In genomic region chr16:88759245-88759975, GRCh38 we compare ENCODE assay signal across 7 cellular contexts. TPM values are rescaled to one million over a fixed set of nuclear protein-coding genes. Genes with fewer than 3 reads are reported as not detected.
DNase-seq lines count a peak whose midpoint lies in the region; ATAC-seq, FAIRE-seq and TF ChIP-seq lines count a peak whose summit lies in the region.
"Had no signal": no experiment of that assay in that cellular context is flagged by ENCODE, and none has a peak within 500 bp of the region (broad histone marks: within the 10 kb centered on the region; RNA-seq: fewer than 3 reads in every experiment).

No MANE protein-coding gene starts in this region.

- no peak overlapping the region for H3K9ac ChIP-seq in endothelial cell of umbilical vein (replicated peaks; ENCODE audit: extremely low read depth, insufficient read depth, low read length)

- no peak overlapping the region for H3K4me2 ChIP-seq in endothelial cell of umbilical vein (ENCODE audit: insufficient read depth, low read length)

- H3K36me3 ChIP-seq in endothelial cell of umbilical vein (ENCODE audit: control insufficient read depth in 2 of 2, extremely low read depth in 1 of 2, insufficient read depth in 2 of 2, low read length in 2 of 2) (peaks cover 0 to 12% of the 10 kb centered on the region in 2 experiments), stomach (peaks cover 0 to 21% (median 2%) of the 10 kb centered on the region in 4 donors)

- H3K27ac ChIP-seq in endothelial cell of umbilical vein (ENCODE audit: insufficient read depth, low read depth, low read length) (no peak overlapping the region), stomach (peak overlapping the region; percentile 16 to 84 (median 69))
- H3K27ac ChIP-seq: epithelial cell of prostate had no signal

- CTCF ChIA-PET in endothelial cell of umbilical vein (lab: Charles Lee): interaction anchor here (0.8 to 3.6 kb wide), 5 partner anchors 16 to 52 kb away, joined by 3 to 15 read pairs (median 4); partner anchors contain the start of genes APRT and PIEZO1

- peak; percentile 60 for FAIRE-seq in endothelial cell of umbilical vein (lab: Jason Lieb, UNC)

- intact Hi-C loops in endothelial cell of umbilical vein (cut with micrococcal nuclease) (no loop called here), stomach (cut with DNase I; ENCODE audit: low total_unique reads) (no loop called here)

- no peak overlapping the region for H2AFZ ChIP-seq in endothelial cell of umbilical vein (ENCODE audit: low read depth, low read length)

- H3K4me3 ChIP-seq in endothelial cell of umbilical vein (replicated peaks in 1 of 3; ENCODE audit: insufficient read depth in 1 of 3, low read depth in 1 of 3, low read length in 3 of 3) (no peak overlapping the region), stomach (peak overlapping the region in 3 of 4 donors; percentile 0 to 23 (median 17))

- ATAC-seq in GM19035 (IDR thresholded peaks at IDR 0.05; ENCODE audit: unreplicated experiment): no peak

- DNase-seq in NCI-H510A treated with DMSO at 0.1 percent for 48 hours (lab: John Stamatoyannopoulos, UW): peak; percentile 67
- DNase-seq in NCI-H510A (lab: John Stamatoyannopoulos, UW): no peak
- DNase-seq in endothelial cell of umbilical vein (ENCODE audit: low read depth, low spot score): peak; percentile 26
- DNase-seq in stomach: peak; percentile 55
- no peak for DNase-seq in GM10266 (ENCODE audit: extremely low spot score)

- TF ChIP-seq POLR2A in endothelial cell of umbilical vein (IDR thresholded peaks at IDR 0.05; ENCODE audit: low read depth, low read length) (no peak), stomach (IDR thresholded peaks at IDR 0.05) (no peak)

- 39 to 59% (median 54%) methylated on average over 21 to 26 of the region's 26 CpGs for WGBS in stomach, 5 donors

- H3K4me1 ChIP-seq in endothelial cell of umbilical vein (ENCODE audit: control insufficient read depth, extremely low read depth, insufficient read depth, low read length) (peaks cover 9% of the 10 kb centered on the region), stomach (peaks cover 40 to 79% (median 62%) of the 10 kb centered on the region in 4 donors)

- no TSS peak for BruUV-seq in endothelial cell of umbilical vein (replicated peaks; lab: Mats Ljungman, UMichigan)

- no peaks in the 10 kb centered on the region for H4K20me1 ChIP-seq in endothelial cell of umbilical vein (replicated peaks; ENCODE audit: control insufficient read depth, extremely low read depth, insufficient read depth, low read length)

- H3K27me3 ChIP-seq in endothelial cell of umbilical vein (ENCODE audit: control insufficient read depth in 2 of 2, insufficient read depth in 2 of 2, low read length in 2 of 2) (no peaks in the 10 kb centered on the region), stomach (no peaks in the 10 kb centered on the region)

- no peak for TF ChIP-seq EP300 in stomach (IDR thresholded peaks at IDR 0.05)

- dilution Hi-C loops in endothelial cell of umbilical vein (cut with MboI; ENCODE audit: extremely low pct_ligation_motif_present, low sequenced_read_pairs): no loop called here

- H3K79me2 ChIP-seq in endothelial cell of umbilical vein (ENCODE audit: control insufficient read depth, insufficient read depth, low read length): peaks cover 92% of the 10 kb centered on the region

- no peaks in the 10 kb centered on the region for H3K9me1 ChIP-seq in endothelial cell of umbilical vein (replicated peaks; ENCODE audit: control insufficient read depth, extremely low read depth, insufficient read depth, low read length)

- no peaks in the 10 kb centered on the region for H3K9me3 ChIP-seq in endothelial cell of umbilical vein (replicated peaks; ENCODE audit: control insufficient read depth, insufficient read depth, low read length)
- H3K9me3 ChIP-seq in stomach: no peaks in the 10 kb centered on the region

- POLR2A ChIA-PET in endothelial cell of umbilical vein (lab: Charles Lee): no interaction called here

- TF ChIP-seq CTCF in endothelial cell of umbilical vein (IDR thresholded peaks at IDR 0.05; ENCODE audit: extremely low read depth in 1 of 2, insufficient read depth in 1 of 2, low read depth in 1 of 2, low read length in 2 of 2) (no peak), stomach (IDR thresholded peaks at IDR 0.05) (peak in 1 of 7 experiments; percentile 10), GM10266 (IDR thresholded peaks at IDR 0.05; ENCODE audit: control insufficient read depth, insufficient read depth, low read depth, missing control alignments) (no peak)

TF ChIP-seq in endothelial cell of umbilical vein, 7 proteins besides CTCF, POLR2A, EP300 and RAD21 (continues in another document):
- no peak for TF ChIP-seq MAX (IDR thresholded peaks at IDR 0.05; ENCODE audit: insufficient read depth, insufficient read length)
- TF ChIP-seq POLR2AphosphoS5 (IDR thresholded peaks at IDR 0.05; ENCODE audit: insufficient read depth, low read depth, low read length): no peak
- no peak for TF ChIP-seq FOS (IDR thresholded peaks at IDR 0.05; ENCODE audit: borderline replicate concordance, insufficient read depth, low read length)
- no peak for TF ChIP-seq GATA2 (IDR thresholded peaks at IDR 0.05; ENCODE audit: insufficient read depth, insufficient read length, low read depth, low read length)
- no peak for TF ChIP-seq JUN (IDR thresholded peaks at IDR 0.05; ENCODE audit: borderline replicate concordance, insufficient read depth, insufficient read length, low read depth)
- no peak for TF ChIP-seq MYC (IDR thresholded peaks at IDR 0.05; ENCODE audit: low read depth, low read length)

RNA-seq across cellular contexts. Expression of gene PIEZO1, which starts 25.6 kb away (rescaled TPM):
- total RNA-seq in endothelial cell of umbilical vein: 306 and 322 TPM in 2 replicates
- 298 and 393 TPM in 2 replicates for polyA plus RNA-seq in endothelial cell of umbilical vein
- polyA plus RNA-seq in endothelial cell of umbilical vein (2011; cell fraction: cytosol; rRNA removed): 224 and 318 TPM in 2 replicates
- 848 and 1,004 TPM in 2 replicates for polyA plus RNA-seq in endothelial cell of umbilical vein (2011; cell fraction: nucleus; rRNA removed)
- 214 and 360 TPM in 2 replicates for polyA plus RNA-seq in endothelial cell of umbilical vein (2012)
- 294 and 363 TPM in 2 replicates for polyA minus RNA-seq in endothelial cell of umbilical vein
- polyA minus RNA-seq in endothelial cell of umbilical vein (2011; cell fraction: cytosol; rRNA and poly(A)+ RNA removed): 47.3 TPM
- 270 and 364 TPM in 2 replicates for polyA minus RNA-seq in endothelial cell of umbilical vein (2011; cell fraction: nucleus; rRNA and poly(A)+ RNA removed)
- total RNA-seq in stomach: 100 to 1,000 TPM in 4 of 5 donors, 10 to 100 TPM in 1; 81.7 to 171 (median 128) TPM
- polyA plus RNA-seq in stomach: 100 to 1,000 TPM in 1 of 3 donors, 10 to 100 TPM in 2; 43.7 to 153 (median 49.1) TPM

RNA-seq across cellular contexts. Expression of gene CDT1, which starts 44.2 kb away (rescaled TPM):
- 26.5 and 30.6 TPM in 2 replicates for total RNA-seq in endothelial cell of umbilical vein
- polyA plus RNA-seq in endothelial cell of umbilical vein: 15.6 and 19.3 TPM in 2 replicates
- polyA plus RNA-seq in endothelial cell of umbilical vein (2011; cell fraction: cytosol; rRNA removed): 14.3 and 19.4 TPM in 2 replicates
- 11.5 and 12.3 TPM in 2 replicates for polyA plus RNA-seq in endothelial cell of umbilical vein (2011; cell fraction: nucleus; rRNA removed)
- 6.7 and 8.2 TPM in 2 replicates for polyA plus RNA-seq in endothelial cell of umbilical vein (2012)
- polyA minus RNA-seq in endothelial cell of umbilical vein: 5.6 and 9.8 TPM in 2 replicates
- 96.4 TPM for polyA minus RNA-seq in endothelial cell of umbilical vein (2011; cell fraction: cytosol; rRNA and poly(A)+ RNA removed)
- polyA minus RNA-seq in endothelial cell of umbilical vein (2011; cell fraction: nucleus; rRNA and poly(A)+ RNA removed): 4.5 and 8.7 TPM in 2 replicates
- 100 to 1,000 TPM in 1 of 5 donors, 10 to 100 TPM in 1, 1 to 10 TPM in 3; 1.5 to 147 (median 8.7) TPM for total RNA-seq in stomach
- 1 to 10 TPM; 3.2 to 5.2 (median 4.1) TPM for polyA plus RNA-seq in stomach

RNA-seq across cellular contexts. Expression of gene APRT, which starts 52.3 kb away (rescaled TPM):
- total RNA-seq in endothelial cell of umbilical vein (148 and 152 TPM in 2 replicates), stomach (100 to 1,000 TPM in 2 of 5 donors, 10 to 100 TPM in 3; 18.1 to 340 (median 85.3) TPM)
- polyA plus RNA-seq in endothelial cell of umbilical vein (143 and 179 TPM in 2 replicates), stomach (100 to 1,000 TPM; 224 to 250 (median 241) TPM)
- 95.1 and 129 TPM in 2 replicates for polyA plus RNA-seq in endothelial cell of umbilical vein (2011; cell fraction: cytosol; rRNA removed)
- polyA plus RNA-seq in endothelial cell of umbilical vein (2011; cell fraction: nucleus; rRNA removed): 76.5 and 81.0 TPM in 2 replicates
- polyA plus RNA-seq in endothelial cell of umbilical vein (2012): 172 and 240 TPM in 2 replicates
- polyA minus RNA-seq in endothelial cell of umbilical vein: 35.0 and 35.7 TPM in 2 replicates
- polyA minus RNA-seq in endothelial cell of umbilical vein (2011; cell fraction: cytosol; rRNA and poly(A)+ RNA removed): 133 TPM
- 16.2 and 27.3 TPM in 2 replicates for polyA minus RNA-seq in endothelial cell of umbilical vein (2011; cell fraction: nucleus; rRNA and poly(A)+ RNA removed)

RNA-seq across cellular contexts. Expression of gene CTU2, which starts 53.1 kb away (rescaled TPM):
- 33.7 and 37.5 TPM in 2 replicates for total RNA-seq in endothelial cell of umbilical vein
- 26.1 and 30.8 TPM in 2 replicates for polyA plus RNA-seq in endothelial cell of umbilical vein
- 14.6 and 19.2 TPM in 2 replicates for polyA plus RNA-seq in endothelial cell of umbilical vein (2011; cell fraction: cytosol; rRNA removed)
- 35.9 and 36.8 TPM in 2 replicates for polyA plus RNA-seq in endothelial cell of umbilical vein (2011; cell fraction: nucleus; rRNA removed)
- polyA plus RNA-seq in endothelial cell of umbilical vein (2012): 19.1 and 27.5 TPM in 2 replicates
- polyA minus RNA-seq in endothelial cell of umbilical vein: 11.6 and 15.6 TPM in 2 replicates
- polyA minus RNA-seq in endothelial cell of umbilical vein (2011; cell fraction: cytosol; rRNA and poly(A)+ RNA removed): 27.9 TPM
- 10.3 and 15.4 TPM in 2 replicates for polyA minus RNA-seq in endothelial cell of umbilical vein (2011; cell fraction: nucleus; rRNA and poly(A)+ RNA removed)
- total RNA-seq in stomach: 10 to 100 TPM in 3 of 5 donors, 1 to 10 TPM in 2; 1.8 to 53.3 (median 11.2) TPM
- 10 to 100 TPM; 13.4 to 21.6 (median 16.1) TPM for polyA plus RNA-seq in stomach

RNA-seq across cellular contexts. Expression of gene RNF166, which starts 53.2 kb away (rescaled TPM):
- total RNA-seq in endothelial cell of umbilical vein (38.8 and 41.8 TPM in 2 replicates), stomach (10 to 100 TPM in 4 of 5 donors, 1 to 10 TPM in 1; 8.8 to 31.9 (median 14.6) TPM)
- polyA plus RNA-seq in endothelial cell of umbilical vein (27.6 and 34.0 TPM in 2 replicates), stomach (10 to 100 TPM; 11.5 to 20.6 (median 13.1) TPM)
- 16.0 and 25.1 TPM in 2 replicates for polyA plus RNA-seq in endothelial cell of umbilical vein (2011; cell fraction: cytosol; rRNA removed)
- polyA plus RNA-seq in endothelial cell of umbilical vein (2011; cell fraction: nucleus; rRNA removed): 44.2 and 52.7 TPM in 2 replicates
- polyA plus RNA-seq in endothelial cell of umbilical vein (2012): 15.8 and 20.0 TPM in 2 replicates
- polyA minus RNA-seq in endothelial cell of umbilical vein: 15.2 and 15.4 TPM in 2 replicates
- 17.2 TPM for polyA minus RNA-seq in endothelial cell of umbilical vein (2011; cell fraction: cytosol; rRNA and poly(A)+ RNA removed)
- polyA minus RNA-seq in endothelial cell of umbilical vein (2011; cell fraction: nucleus; rRNA and poly(A)+ RNA removed): 16.2 and 22.6 TPM in 2 replicates

Comparison
In these comparisons a context has a peak if more than half of its experiments do, and no peak if none do; other contexts are left out.
1. DNase-seq: peak in NCI-H510A treated with DMSO at 0.1 percent for 48 hours (single experiment), endothelial cell of umbilical vein (single experiment) and stomach (single experiment); none in NCI-H510A (single experiment) and GM10266 (single experiment).
2. H3K4me3 ChIP-seq: peak in stomach (3 of 4); none in endothelial cell of umbilical vein (0 of 3).